In genomic region chr13:44404261-44405139, GRCh38 we compare ENCODE assay signal across 11 cellular contexts. TPM values are rescaled to one million over a fixed set of nuclear protein-coding genes. Genes with fewer than 3 reads are reported as not detected.
DNase-seq lines count a peak whose midpoint lies in the region; ATAC-seq and TF ChIP-seq lines count a peak whose summit lies in the region.
"Had no signal": no experiment of that assay in that cellular context is flagged by ENCODE, and none has a peak within 500 bp of the region (broad histone marks: within the 10 kb centered on the region; RNA-seq: fewer than 3 reads in every experiment).

No MANE protein-coding gene starts in this region.

- H3K36me3 ChIP-seq in mesenchymal stem cell (ENCODE audit: control insufficient read depth in 1 of 2, insufficient read depth in 2 of 2, low read depth in 1 of 2, low read length in 2 of 2) (no peaks in the 10 kb centered on the region), thyroid gland (no peaks in the 10 kb centered on the region)
- H3K36me3 ChIP-seq: esophagus muscularis mucosa had no signal

- H4K8ac ChIP-seq in mesenchymal stem cell (ENCODE audit: low read length) = peak overlapping the region; percentile 79

- intact Hi-C loops in thyroid gland (cut with DNase I) = no loop called here

- no peak overlapping the region for H3K23ac ChIP-seq in mesenchymal stem cell (ENCODE audit: low read length in 2 of 2)

- H3K27ac ChIP-seq in angular gyrus (ENCODE audit: low read depth, low read length) (peak overlapping the region; percentile 59), mesenchymal stem cell (ENCODE audit: low read length, poor library complexity, severe bottlenecking) (no peak overlapping the region), thyroid gland (peak overlapping the region; percentile 46 to 77 (median 62))
- H3K27ac ChIP-seq: esophagus muscularis mucosa had no signal

- no peak overlapping the region for H3K4me3 ChIP-seq in mesenchymal stem cell (ENCODE audit: insufficient read depth in 1 of 2, low read depth in 1 of 2, low read length in 2 of 2)
- no peak overlapping the region for H3K4me3 ChIP-seq in thyroid gland (replicated peaks in 1 of 3)
- H3K4me3 ChIP-seq: body of pancreas, esophagus muscularis mucosa had no signal

- H2AFZ ChIP-seq in mesenchymal stem cell (ENCODE audit: low read depth, low read length) = no peak overlapping the region

- H3K79me1 ChIP-seq in mesenchymal stem cell (replicated peaks; ENCODE audit: low read length, poor library complexity, severe bottlenecking) = no peaks in the 10 kb centered on the region

- DNase-seq in NCI-H748 (lab: John Stamatoyannopoulos, UW; ENCODE audit: unreplicated experiment) (peak; percentile 67), NCI-H748 treated with DMSO at 0.1 percent for 48 hours (lab: John Stamatoyannopoulos, UW) (no peak), mesenchymal stem cell (no peak), thyroid gland (peak; percentile 28 to 35), hepatic stellate cell (ENCODE audit: low spot score) (no peak), COLO829 (ENCODE audit: low spot score) (no peak)
- DNase-seq: kidney glomerular epithelial cell had no signal

- H2AK5ac ChIP-seq in mesenchymal stem cell (ENCODE audit: low read length, severe bottlenecking) = peak overlapping the region; percentile 33

- no peak overlapping the region for H3K9ac ChIP-seq in mesenchymal stem cell (ENCODE audit: low read length)

- no peak for ATAC-seq in GM21825 (IDR thresholded peaks at IDR 0.05; ENCODE audit: unreplicated experiment)
- ATAC-seq: body of pancreas had no signal

- H2BK15ac ChIP-seq in mesenchymal stem cell (ENCODE audit: low read depth, poor library complexity, severe bottlenecking) = peak overlapping the region; percentile 80

- TF ChIP-seq POLR2A in thyroid gland (IDR thresholded peaks at IDR 0.05) = peak in 1 of 2 donors; percentile 30

- peak overlapping the region; percentile 17 to 71 for H3K18ac ChIP-seq in mesenchymal stem cell (ENCODE audit: low read depth in 1 of 2, low read length in 2 of 2)

- no peaks in the 10 kb centered on the region for H3K9me3 ChIP-seq in mesenchymal stem cell (ENCODE audit: control insufficient read depth, low read length)
- no peaks in the 10 kb centered on the region for H3K9me3 ChIP-seq in thyroid gland
- H3K9me3 ChIP-seq: body of pancreas, esophagus muscularis mucosa had no signal

- TF ChIP-seq CTCF in thyroid gland (IDR thresholded peaks at IDR 0.05) = no peak

- peak overlapping the region; percentile 50 for H2BK120ac ChIP-seq in mesenchymal stem cell (ENCODE audit: low read depth, low read length)

- H3K27me3 ChIP-seq in mesenchymal stem cell (ENCODE audit: control insufficient read depth in 1 of 2, insufficient read depth in 1 of 2, low read length in 2 of 2) = peaks cover 0 to 46% of the 10 kb centered on the region in 2 experiments
- no peaks in the 10 kb centered on the region for H3K27me3 ChIP-seq in thyroid gland
- H3K27me3 ChIP-seq: body of pancreas, esophagus muscularis mucosa had no signal

- no peak overlapping the region for H2BK5ac ChIP-seq in mesenchymal stem cell (ENCODE audit: low read depth, low read length, poor library complexity, severe bottlenecking)

- H3K14ac ChIP-seq in mesenchymal stem cell (ENCODE audit: low read length in 2 of 2) = no peak overlapping the region

- 44% methylated on average over 15 of the region's 15 CpGs for WGBS in mesenchymal stem cell
- WGBS in thyroid gland, 2 donors = 69 to 71% methylated on average over 14 of the region's 15 CpGs

- H3K4me1 ChIP-seq in mesenchymal stem cell (ENCODE audit: control insufficient read depth, insufficient read depth, low read depth, low read length) = peaks cover 20% of the 10 kb centered on the region
- H3K4me1 ChIP-seq in thyroid gland = peaks cover 35 to 50% of the 10 kb centered on the region in 2 donors

- H2BK12ac ChIP-seq in mesenchymal stem cell (ENCODE audit: low read length in 2 of 2) = peak overlapping the region; percentile 29 to 59

- H3K4me2 ChIP-seq in mesenchymal stem cell (ENCODE audit: low read length, poor library complexity, severe bottlenecking) = no peak overlapping the region

- H3K4ac ChIP-seq in mesenchymal stem cell (ENCODE audit: low read depth in 1 of 2, low read length in 2 of 2) = peak overlapping the region in 1 of 2 experiments; percentile 76

- no peak overlapping the region for H4K91ac ChIP-seq in mesenchymal stem cell (ENCODE audit: low read length)

RNA-seq across cellular contexts. Expression of gene SERP2, which starts 30.9 kb away (rescaled TPM):
- polyA plus RNA-seq in mesenchymal stem cell (2013, experiment 1 of 2) = 3.4 TPM
- 3.5 TPM for polyA plus RNA-seq in mesenchymal stem cell (2013, experiment 2 of 2)
- total RNA-seq in thyroid gland = 1 to 10 TPM in 3 of 4 donors, not detected in 1; 3.6 to 5.7 (median 4.7) TPM

Comparison
In these comparisons a context has a peak if more than half of its experiments do, and no peak if none do; other contexts are left out.
1. DNase-seq: peak in NCI-H748 (single experiment) and thyroid gland (2 of 2); none in NCI-H748 treated with DMSO at 0.1 percent for 48 hours (single experiment), mesenchymal stem cell (single experiment), hepatic stellate cell (single experiment) and COLO829 (single experiment).